9 cellular contexts compared by ENCODE assay signal in genomic region chr11:63871962-63872832, GRCh38. TPM values are rescaled to one million over a fixed set of nuclear protein-coding genes. Genes with fewer than 3 reads are reported as not detected.
A peak's percentile ranks its signal among the peaks of the same experiment; 100 is the strongest.
DNase-seq lines count a peak whose midpoint lies in the region; ATAC-seq and TF ChIP-seq lines count a peak whose summit lies in the region.
"Had no signal": no experiment of that assay in that cellular context is flagged by ENCODE, and none has a peak within 500 bp of the region (broad histone marks: within the 10 kb centered on the region; RNA-seq: fewer than 3 reads in every experiment).

No MANE protein-coding gene starts in this region.

- peaks cover 82% of the 10 kb centered on the region for H3K4me1 Mint-ChIP-seq in activated naive CD8-positive, alpha-beta T cell (ENCODE audit: low read depth)

- peak overlapping the region; percentile 53 for H3K4me3 Mint-ChIP-seq in activated naive CD8-positive, alpha-beta T cell

- peaks cover 3% of the 10 kb centered on the region for H3K36me3 Mint-ChIP-seq in activated naive CD8-positive, alpha-beta T cell

- no peaks in the 10 kb centered on the region for H3K27me3 Mint-ChIP-seq in activated naive CD8-positive, alpha-beta T cell

- no peak for TF ChIP-seq CTCF in omental fat pad (IDR thresholded peaks at IDR 0.05)

- H3K9me3 Mint-ChIP-seq in activated naive CD8-positive, alpha-beta T cell (ENCODE audit: low read depth), result no peaks in the 10 kb centered on the region

- no peak overlapping the region for H3K27ac Mint-ChIP-seq in activated naive CD8-positive, alpha-beta T cell

- peak; percentile 68 for DNase-seq in DMS153 treated with DMSO at 0.1 percent for 48 hours (lab: John Stamatoyannopoulos, UW; ENCODE audit: unreplicated experiment)
- DNase-seq in NOMO-1 treated with dmso at 0.1 percent for 144 hours (lab: John Stamatoyannopoulos, UW; ENCODE audit: unreplicated experiment), result peak; percentile 98
- peak; percentile 75 for DNase-seq in glomerular endothelial cell (ENCODE audit: extremely low read depth, low read depth, low spot score)
- no peak for DNase-seq in omental fat pad (ENCODE audit: low spot score)
- DNase-seq in NCI-H1105 (lab: John Stamatoyannopoulos, UW), result no peak

- peak; percentile 95 for ATAC-seq in GM19351 (IDR thresholded peaks at IDR 0.05; ENCODE audit: unreplicated experiment)
- peak; percentile 85 for ATAC-seq in HG03342 (IDR thresholded peaks at IDR 0.05; ENCODE audit: unreplicated experiment)
- peak; percentile 80 for ATAC-seq in omental fat pad (ENCODE audit: low FRiP score)

RNA-seq across cellular contexts. Expression of gene MARK2, which starts 33.3 kb away (rescaled TPM):
- total RNA-seq in glomerular endothelial cell (26.4 and 34.9 TPM in 2 replicates), omental fat pad (10 to 100 TPM; 14.8 to 27.1 (median 23.4) TPM)

RNA-seq across cellular contexts. Expression of gene RCOR2, which starts 44.8 kb away (rescaled TPM):
- total RNA-seq in glomerular endothelial cell (0.29 and 1.1 TPM in 2 replicates), omental fat pad (under 1 TPM in 1 of 4 donors, not detected in 3; 0.32 TPM)
- total RNA-seq: mononuclear cell had no signal

RNA-seq across cellular contexts. Expression of gene SPINDOC, which starts 58.9 kb away (rescaled TPM):
- total RNA-seq in glomerular endothelial cell, result 33.3 and 41.6 TPM in 2 replicates
- total RNA-seq in omental fat pad, result 10 to 100 TPM in 1 of 4 donors, 1 to 10 TPM in 3; 7.3 to 12.8 (median 8.6) TPM

Comparison
In these comparisons a context has a peak if more than half of its experiments do, and no peak if none do; other contexts are left out.
1. DNase-seq: peak in DMS153 treated with DMSO at 0.1 percent for 48 hours (single experiment), NOMO-1 treated with dmso at 0.1 percent for 144 hours (single experiment) and glomerular endothelial cell (single experiment); none in omental fat pad (single experiment) and NCI-H1105 (single experiment).
2. Peak in every context shown above with its lines, with median percentiles within 50 percentile points of each other: ATAC-seq.